ENCODE assay signal across 2 cellular contexts in genomic region chr20:38127920-38128528, GRCh38.
TF ChIP-seq lines count a peak whose summit lies in the region.

No MANE protein-coding gene starts in this region.

TF ChIP-seq in liver, 16 proteins besides CTCF, POLR2A, EP300 and RAD21 (continued from another document):
- TF ChIP-seq NR2F2 (IDR thresholded peaks at IDR 0.05) (no peak), GABPA (IDR thresholded peaks at IDR 0.05 in 1 of 2, conservative IDR thresholded peaks at IDR 0.05 in 1 of 2) (no peak), RXRA (IDR thresholded peaks at IDR 0.05) (no peak), ATF3 (IDR thresholded peaks at IDR 0.05) (no peak), MAX (IDR thresholded peaks at IDR 0.05) (no peak), HNF4A (conservative IDR thresholded peaks at IDR 0.05) (no peak), TAF1 (conservative IDR thresholded peaks at IDR 0.05) (no peak), SP1 (IDR thresholded peaks at IDR 0.05) (no peak), FOXA2 (IDR thresholded peaks at IDR 0.05) (no peak), JUND (IDR thresholded peaks at IDR 0.05) (no peak)
TF ChIP-seq in liver: peak in this region for 0.

TF ChIP-seq in HepG2, 621 proteins besides CTCF, POLR2A, EP300 and RAD21 (continued from another document):
- no peak for TF ChIP-seq ZNF263 (CRISPR knock-in tag; IDR thresholded peaks at IDR 0.05)
- no peak for TF ChIP-seq ZNF703 (CRISPR knock-in tag; IDR thresholded peaks at IDR 0.05; ENCODE audit: borderline replicate concordance)
- TF ChIP-seq ZFP91 (CRISPR knock-in tag; IDR thresholded peaks at IDR 0.05; ENCODE audit: borderline replicate concordance) = no peak
- TF ChIP-seq SRF (IDR thresholded peaks at IDR 0.05; ENCODE audit: low read depth, low read length) = no peak
- no peak for TF ChIP-seq RNF2 (conservative IDR thresholded peaks at IDR 0.05; ENCODE audit: low read depth)
- no peak for TF ChIP-seq RAD51 (IDR thresholded peaks at IDR 0.05; ENCODE audit: borderline replicate concordance)
- TF ChIP-seq ZNF891 (CRISPR knock-in tag; IDR thresholded peaks at IDR 0.05) = no peak
- TF ChIP-seq BCLAF1 (IDR thresholded peaks at IDR 0.05) = no peak
- TF ChIP-seq ZNF441 (CRISPR knock-in tag; IDR thresholded peaks at IDR 0.05; ENCODE audit: borderline replicate concordance) = no peak
- no peak for TF ChIP-seq ZNF674 (CRISPR knock-in tag; IDR thresholded peaks at IDR 0.05; ENCODE audit: low read depth)
- TF ChIP-seq ETS1 (CRISPR knock-in tag; IDR thresholded peaks at IDR 0.05) = no peak
- TF ChIP-seq IKZF1 (IDR thresholded peaks at IDR 0.05) = no peak
- no peak for TF ChIP-seq ZSCAN12 (CRISPR knock-in tag; IDR thresholded peaks at IDR 0.05)
- TF ChIP-seq HOXA9 (CRISPR knock-in tag; IDR thresholded peaks at IDR 0.05; ENCODE audit: borderline replicate concordance) = no peak
